In the genomic region with DNA sequence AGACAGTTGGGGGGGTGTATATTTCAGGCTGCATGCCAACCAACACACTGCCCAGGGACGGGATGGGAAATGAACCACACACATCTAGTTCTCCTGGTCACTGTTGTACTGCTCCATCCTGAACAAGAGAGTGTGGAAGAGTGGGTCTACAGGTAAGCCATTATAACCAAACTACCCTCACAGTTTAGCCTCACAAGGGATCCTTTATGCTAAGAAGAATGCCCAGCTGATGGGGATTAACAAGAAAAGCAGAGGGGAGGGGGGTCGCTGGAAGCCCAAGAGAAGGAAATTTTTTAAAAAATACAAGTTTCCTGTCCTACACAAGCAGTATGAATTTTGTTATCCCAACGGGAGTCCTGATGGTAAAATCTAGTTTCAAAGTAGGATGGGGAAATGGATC, we compare ENCODE assay signal across 19 cellular contexts. TPM values are rescaled to one million over a fixed set of nuclear protein-coding genes. Genes with fewer than 3 reads are reported as not detected.
DNase-seq lines count a peak whose midpoint lies in the region; ATAC-seq, FAIRE-seq and TF ChIP-seq lines count a peak whose summit lies in the region.
"Had no signal": no experiment of that assay in that cellular context is flagged by ENCODE, and none has a peak within 500 bp of the region (broad histone marks: within the 10 kb centered on the region; RNA-seq: fewer than 3 reads in every experiment).

No MANE protein-coding gene starts in this region.

- peaks cover 42% of the 10 kb centered on the region for H4K20me1 ChIP-seq in DND-41 (ENCODE audit: insufficient read depth, low read length)

- H3K27me3 ChIP-seq in DND-41 (ENCODE audit: insufficient read depth, low read length, poor library complexity) (no peaks in the 10 kb centered on the region), pancreas (no peaks in the 10 kb centered on the region)
- H3K27me3 ChIP-seq: BE2C, MG63 had no signal

- ATAC-seq in DND-41 (ENCODE audit: insufficient read depth, low read depth), result no peak
- no peak for ATAC-seq in pancreas
- ATAC-seq in HG03378 (IDR thresholded peaks at IDR 0.05; ENCODE audit: unreplicated experiment), result no peak
- ATAC-seq: GM23338 had no signal

- DNase-seq in DND-41, result no peak
- DNase-seq in pancreas, result no peak
- DNase-seq in COLO829 (ENCODE audit: low spot score), result no peak
- no peak for DNase-seq in ecto neural progenitor cell (ENCODE audit: low spot score)
- DNase-seq: BE2C; Caco-2; CD4-positive, alpha-beta T cell; HCEC 1CT; Kasumi-1; MG63; NCI-H1694 treated with DMSO at 0.1 percent for 48 hours; NCI-H446 treated with DMSO at 0.1 percent for 48 hours; NCI-H526 treated with DMSO at 0.1 percent for 48 hours; SHP77 had no signal

- H2AFZ ChIP-seq in DND-41 (ENCODE audit: low read depth, low read length), result no peak overlapping the region
- H2AFZ ChIP-seq: GM23338 had no signal

- peak overlapping the region; percentile 52 for H3K4me2 ChIP-seq in DND-41 (ENCODE audit: insufficient read depth, low read length)
- H3K4me2 ChIP-seq: GM23338 had no signal

- H3K27ac ChIP-seq in DND-41 (ENCODE audit: low read length) (peak overlapping the region; percentile 76), KOPT-K1 (ENCODE audit: low read depth, low read length, poor library complexity, severe bottlenecking) (peak overlapping the region; percentile 86), VCaP (peak overlapping the region; percentile 69), pancreas (peak overlapping the region; percentile 25 to 70 (median 51))

- H3K4me3 ChIP-seq in DND-41 (ENCODE audit: low read depth in 1 of 2, low read length in 2 of 2) (peak overlapping the region in 1 of 2 experiments; percentile 32; a peak in 2 of 4 replicates), pancreas (no peak overlapping the region)
- H3K4me3 ChIP-seq: GM23338, MG63 had no signal

- TF ChIP-seq CTCF in DND-41 (IDR thresholded peaks at IDR 0.05; ENCODE audit: borderline replicate concordance, extremely low read depth, low read length, poor library complexity, severe bottlenecking) (no peak), VCaP (conservative IDR thresholded peaks at IDR 0.05) (no peak), pancreas (IDR thresholded peaks at IDR 0.05) (no peak)

- H3K9me3 ChIP-seq in DND-41 (ENCODE audit: insufficient read depth, low read length, severe bottlenecking) (no peaks in the 10 kb centered on the region), KOPT-K1 (ENCODE audit: insufficient read depth, low read length, poor library complexity, severe bottlenecking) (no peaks in the 10 kb centered on the region), pancreas (no peaks in the 10 kb centered on the region)
- H3K9me3 ChIP-seq: BE2C, Caco-2, MG63 had no signal

- H3K9ac ChIP-seq in DND-41 (ENCODE audit: low read depth, low read length), result peak overlapping the region; percentile 37

- 69 to 71% methylated on average over 3 of the region's 3 CpGs for WGBS in pancreas, 2 donors

- intact Hi-C loops in pancreas (cut with DNase I), result no loop called here

- H3K4me1 ChIP-seq in DND-41 (ENCODE audit: insufficient read depth, low read length) (peaks cover 81% of the 10 kb centered on the region), pancreas (peaks cover 28 to 40% (median 39%) of the 10 kb centered on the region in 3 donors)

- H3K79me2 ChIP-seq in DND-41 (ENCODE audit: insufficient read depth, low read length), result peaks cover 98% of the 10 kb centered on the region

- peaks cover 6% of the 10 kb centered on the region; the same call in 1 of the 2 replicates for H3K36me3 ChIP-seq in DND-41 (ENCODE audit: insufficient read depth, low read length)
- H3K36me3 ChIP-seq in KOPT-K1 (ENCODE audit: insufficient read depth, low read length), result no peaks in the 10 kb centered on the region
- no peaks in the 10 kb centered on the region for H3K36me3 ChIP-seq in pancreas
- H3K36me3 ChIP-seq: BE2C, MG63 had no signal

- no peak for FAIRE-seq in pancreas (lab: Jason Lieb, UNC)
- FAIRE-seq: GM12891 had no signal

RNA-seq across cellular contexts. Expression of a gene that starts 16.1 kb away (rescaled TPM):
- total RNA-seq in pancreas, result 10 to 100 TPM; 13.8 to 20.0 (median 16.3) TPM
- 10 to 100 TPM in 1 of 2 donors, 1 to 10 TPM in 1; 6.2 to 12.2 TPM for polyA plus RNA-seq in pancreas
